In the genomic region with DNA sequence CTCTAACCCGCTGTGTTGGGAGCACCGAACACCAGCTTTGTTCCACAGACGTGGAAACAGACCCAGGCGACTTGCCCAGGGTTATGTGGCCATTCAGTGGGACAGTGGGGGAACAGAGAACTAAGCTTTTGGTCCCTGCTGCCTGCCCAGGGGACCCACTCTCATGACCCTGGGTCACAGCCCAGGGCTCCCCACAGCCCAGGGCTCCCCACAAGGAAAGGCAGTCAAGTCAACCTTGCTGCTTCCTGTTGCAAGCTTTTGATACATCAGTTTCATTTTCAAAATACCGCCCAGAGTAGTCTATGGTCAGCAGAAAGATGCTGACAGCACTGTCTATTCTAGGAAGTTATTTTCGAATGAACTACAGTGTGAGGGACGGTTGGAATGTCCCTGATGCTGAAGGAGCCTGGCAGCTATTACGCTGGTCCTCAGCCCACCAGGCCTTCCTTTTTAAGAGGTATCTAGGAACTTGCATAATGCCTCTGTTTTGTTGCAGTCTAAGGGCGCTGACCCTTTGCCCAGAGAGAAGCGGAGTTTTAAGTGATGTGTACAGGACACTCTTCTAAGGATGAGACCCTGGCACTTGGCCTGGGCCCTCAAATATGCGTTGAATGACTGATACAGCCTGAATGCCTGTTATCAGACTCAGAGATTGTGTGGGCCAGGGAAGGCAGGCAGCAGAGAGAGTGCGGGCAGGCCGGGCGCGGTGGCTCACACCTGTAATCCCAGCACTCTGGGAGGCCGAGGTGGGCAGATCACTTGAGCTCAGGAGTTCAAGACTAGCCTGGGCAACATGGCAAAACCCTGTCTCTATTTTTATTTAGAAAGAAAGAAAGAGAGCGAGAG, we compare ENCODE assay signal across 9 cellular contexts. TPM values are rescaled to one million over a fixed set of nuclear protein-coding genes. Genes with fewer than 3 reads are reported as not detected.
DNase-seq lines count a peak whose midpoint lies in the region; ATAC-seq and TF ChIP-seq lines count a peak whose summit lies in the region.
"Had no signal": no experiment of that assay in that cellular context is flagged by ENCODE, and none has a peak within 500 bp of the region (broad histone marks: within the 10 kb centered on the region; RNA-seq: fewer than 3 reads in every experiment).

No MANE protein-coding gene starts in this region.

- ATAC-seq in HG02970 (IDR thresholded peaks at IDR 0.05; ENCODE audit: low FRiP score, unreplicated experiment) (peak; percentile 14), sciatic nerve (peak; percentile 61), GM19324 (IDR thresholded peaks at IDR 0.05; ENCODE audit: low FRiP score, unreplicated experiment) (no peak)

- H3K9me3 ChIP-seq in DOHH2 (ENCODE audit: control insufficient read depth, insufficient read depth, low read length) (peaks cover 9% of the 10 kb centered on the region), A673 (ENCODE audit: low read depth, low read length, poor library complexity, severe bottlenecking) (peaks cover 6% of the 10 kb centered on the region)

- H3K36me3 ChIP-seq in DOHH2 (ENCODE audit: control insufficient read depth, low read length) (no peaks in the 10 kb centered on the region), A673 (ENCODE audit: insufficient read depth, low read length, poor library complexity, severe bottlenecking) (no peaks in the 10 kb centered on the region)

- H3K4me3 ChIP-seq in DOHH2 (ENCODE audit: low read length) (peak overlapping the region; percentile 56; the same call in 1 of the 2 replicates), fibroblast of pulmonary artery (replicated peaks; ENCODE audit: low read depth, low read length) (peak overlapping the region; percentile 36), A673 (ENCODE audit: low read depth, low read length, poor library complexity, severe bottlenecking) (no peak overlapping the region)

- H3K27me3 ChIP-seq in DOHH2 (ENCODE audit: control insufficient read depth, low read length) (no peaks in the 10 kb centered on the region), A673 (replicated peaks; ENCODE audit: insufficient read depth, low read depth, low read length, poor library complexity) (no peaks in the 10 kb centered on the region)

- POLR2A ChIA-PET in A673 (lab: Charles Lee; ENCODE audit: low non-redundant PET) = no interaction called here

- no peaks in the 10 kb centered on the region for H3F3A ChIP-seq in DOHH2 (ENCODE audit: control insufficient read depth, insufficient read depth)

- peaks cover 10% of the 10 kb centered on the region for H3K4me1 ChIP-seq in DOHH2 (ENCODE audit: control insufficient read depth, low read length)
- H3K4me1 ChIP-seq in A673 (ENCODE audit: insufficient read depth, low read length, poor library complexity, severe bottlenecking) = no peaks in the 10 kb centered on the region

- no TSS peak for BruUV-seq in A673 (replicated peaks; lab: Mats Ljungman, UMichigan)

- no peaks in the 10 kb centered on the region for H3K9me2 ChIP-seq in DOHH2 (replicated peaks; ENCODE audit: control insufficient read depth, low read length)

- intact Hi-C loops in sciatic nerve (cut with DNase I) (no loop called here), A673 (cut with micrococcal nuclease; ENCODE audit: unreplicated experiment) (no loop called here)

- CTCF ChIA-PET in A673 (lab: Charles Lee) = no interaction called here

- H3K27ac ChIP-seq in DOHH2 (ENCODE audit: low read depth, low read length) (no peak overlapping the region), VCaP (peak overlapping the region; percentile 43; the same call in 1 of the 2 replicates), A673 (ENCODE audit: low read depth, low read length, poor library complexity, severe bottlenecking) (no peak overlapping the region)
- H3K27ac ChIP-seq: epithelial cell of prostate had no signal

- no peak for TF ChIP-seq CTCF in DOHH2 (IDR thresholded peaks at IDR 0.05; ENCODE audit: low read depth, low read length, poor library complexity, severe bottlenecking)
- no peak for TF ChIP-seq CTCF in VCaP (conservative IDR thresholded peaks at IDR 0.05)
- TF ChIP-seq CTCF in fibroblast of pulmonary artery (IDR thresholded peaks at IDR 0.05; ENCODE audit: low read length, missing control alignments) = no peak
- no peak for TF ChIP-seq CTCF in A673 (conservative IDR thresholded peaks at IDR 0.05; ENCODE audit: low read depth, low read length)

- peak overlapping the region; percentile 59 for H3K4me2 ChIP-seq in DOHH2 (ENCODE audit: low read length)

- H4K20me1 ChIP-seq in DOHH2 (ENCODE audit: control insufficient read depth, insufficient read depth, low read depth, low read length) = no peaks in the 10 kb centered on the region

- DNase-seq in fibroblast of pulmonary artery (ENCODE audit: low read depth) (no peak), sciatic nerve (ENCODE audit: low spot score) (no peak), A673 (ENCODE audit: low spot score) (no peak), HK-2 (ENCODE audit: unreplicated experiment) (no peak)

- no peaks in the 10 kb centered on the region for H3K79me2 ChIP-seq in DOHH2 (ENCODE audit: control insufficient read depth, low read length)

RNA-seq across cellular contexts. Expression of a gene that starts 12.6 kb away (rescaled TPM):
- total RNA-seq in sciatic nerve = 41.4 TPM
- 39.2 and 47.2 TPM in 2 replicates for total RNA-seq in A673 (2021)
